In the genomic region with DNA sequence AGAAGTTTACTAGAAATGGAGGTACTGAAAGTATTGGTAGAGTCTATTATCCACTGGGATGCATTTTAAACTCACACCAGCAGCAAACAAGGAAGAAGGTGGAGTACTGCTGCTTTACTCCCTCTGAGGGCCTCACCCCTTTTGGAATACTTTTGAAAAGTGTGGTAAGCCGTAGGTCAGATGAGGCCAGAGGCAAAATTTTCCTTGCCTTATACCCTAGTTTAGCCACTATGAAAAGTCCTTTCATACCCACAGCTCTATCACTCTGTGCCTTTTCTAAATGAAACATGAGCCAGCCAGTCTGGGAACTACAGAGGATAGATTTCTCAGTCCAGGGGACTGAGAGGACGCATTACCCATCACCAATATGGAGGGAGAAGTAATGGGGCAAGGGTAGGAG, we compare ENCODE assay signal across 24 cellular contexts.
"Had no signal": no experiment of that assay in that cellular context is flagged by ENCODE, and none has a peak within 500 bp of the region (broad histone marks: within the 10 kb centered on the region; RNA-seq: fewer than 3 reads in every experiment).

No MANE protein-coding gene starts in this region.

- ATAC-seq: activated CD4-positive, CD25-positive, alpha-beta regulatory T cell treated with anti-CD3 and anti-CD28 coated beads, Interleukin-2, amount 50 U/mL, for 24 hours; activated CD8-positive, alpha-beta memory T cell treated with anti-CD3 and anti-CD28 coated beads, Interleukin-2, amount 10 ng/mL, durations not matched to agents 7 days and 5 days; activated naive CD4-positive, alpha-beta T cell treated with anti-CD3 and anti-CD28 coated beads, Interleukin-2, amount 50 U/mL, for 72 hours; activated naive CD8-positive, alpha-beta T cell treated with anti-CD3 and anti-CD28 coated beads, Interleukin-2, amount 50 U/mL, for 24 hours; K562 had no signal

- H3K4me1 ChIP-seq: SJSA1 had no signal

- H3K4me3 Mint-ChIP-seq: activated CD8-positive, alpha-beta memory T cell treated with anti-CD3 and anti-CD28 coated beads, Interleukin-2, amount 10 ng/mL, durations not matched to agents 7 days and 5 days; activated naive CD8-positive, alpha-beta T cell treated with anti-CD3 and anti-CD28 coated beads, Interleukin-2, amount 50 U/mL, for 24 hours; activated T-cell treated with anti-CD3 and anti-CD28 coated beads, Interleukin-2, amount 50 U/mL, for 24 hours; activated T-helper 1 cell treated with anti-CD3 and anti-CD28 coated beads, Interleukin-12 subunit alpha, Interleukin-12 subunit beta, Interleukin-2, Interleukin-4 antibody, amounts not matched to agents 30 ng/mL and 10 ng/mL and 1 ng/mL, durations not matched to agents 14 hours and 24 hours and 36 hours; brain; T-helper 1 cell treated with Interleukin-12 subunit alpha and Interleukin-12 subunit beta and Interleukin-4 antibody, amounts not matched to agents 30 μg/mL and 1 μg/mL, for 36 hours had no signal

- H3K27ac ChIP-seq: SJSA1 had no signal

- H3K27ac Mint-ChIP-seq: activated CD8-positive, alpha-beta memory T cell treated with anti-CD3 and anti-CD28 coated beads, Interleukin-2, amount 10 ng/mL, durations not matched to agents 7 days and 5 days; activated naive CD4-positive, alpha-beta T cell treated with anti-CD3 and anti-CD28 coated beads, Interleukin-2, amount 50 U/mL, for 72 hours; activated naive CD8-positive, alpha-beta T cell treated with anti-CD3 and anti-CD28 coated beads, Interleukin-2, amount 50 U/mL, for 24 hours; activated T-cell treated with anti-CD3 and anti-CD28 coated beads, Interleukin-2, amount 50 U/mL, for 24 hours; activated T-helper 1 cell treated with anti-CD3 and anti-CD28 coated beads, Interleukin-12 subunit alpha, Interleukin-12 subunit beta, Interleukin-2, Interleukin-4 antibody, amounts not matched to agents 30 ng/mL and 10 ng/mL and 1 ng/mL, durations not matched to agents 14 hours and 24 hours and 36 hours; brain; T-helper 1 cell treated with Interleukin-12 subunit alpha and Interleukin-12 subunit beta and Interleukin-4 antibody, amounts not matched to agents 30 μg/mL and 1 μg/mL, for 36 hours had no signal

- H3K4me1 Mint-ChIP-seq: activated naive CD8-positive, alpha-beta T cell treated with anti-CD3 and anti-CD28 coated beads, Interleukin-2, amount 50 U/mL, for 24 hours; brain had no signal

- H3K9me3 ChIP-seq: SJSA1 had no signal

- H3K4me3 ChIP-seq: K562, SJSA1 had no signal

- DNase-seq: activated CD4-positive, alpha-beta T cell treated with anti-CD3 and anti-CD28 coated beads for 4 hours; activated CD8-positive, alpha-beta memory T cell treated with anti-CD3 and anti-CD28 coated beads, Interleukin-2, amount 10 ng/mL, durations not matched to agents 7 days and 5 days; activated effector memory CD4-positive, alpha-beta T cell treated with Interleukin-2 at 50 U/mL for 16 hours; activated naive CD4-positive, alpha-beta T cell; activated naive CD8-positive, alpha-beta T cell treated with anti-CD3 and anti-CD28 coated beads, Interleukin-2, amount 50 U/mL, for 24 hours; activated T-cell treated with anti-CD3 and anti-CD28 coated beads, Interleukin-2, amount 50 U/mL, for 24 hours; amygdala; Kasumi-1; NCI-H1105 treated with DMSO at 0.1 percent for 48 hours; NCI-H1436 treated with DMSO at 0.1 percent for 48 hours; NCI-H187; NCI-H2081; NCI-H510A treated with DMSO at 0.1 percent for 48 hours; NCI-H69; NK-92 treated with Interleukin-12 subunit alpha and Interleukin-12 subunit beta, amount 100 ng/mL, for 24 hours; OCI-M1; SHP77 had no signal

- H3K27me3 ChIP-seq: SJSA1 had no signal

- H3K9me3 Mint-ChIP-seq: activated naive CD4-positive, alpha-beta T cell treated with anti-CD3 and anti-CD28 coated beads, Interleukin-2, amount 50 U/mL, for 72 hours; activated naive CD8-positive, alpha-beta T cell treated with anti-CD3 and anti-CD28 coated beads, Interleukin-2, amount 50 U/mL, for 24 hours; activated T-cell treated with anti-CD3 and anti-CD28 coated beads, Interleukin-2, amount 50 U/mL, for 24 hours; activated T-helper 1 cell treated with anti-CD3 and anti-CD28 coated beads, Interleukin-12 subunit alpha, Interleukin-12 subunit beta, Interleukin-2, Interleukin-4 antibody, amounts not matched to agents 30 ng/mL and 10 ng/mL and 1 ng/mL, durations not matched to agents 14 hours and 24 hours and 36 hours; T-helper 1 cell treated with Interleukin-12 subunit alpha and Interleukin-12 subunit beta and Interleukin-4 antibody, amounts not matched to agents 30 μg/mL and 1 μg/mL, for 36 hours had no signal

- H3K27me3 Mint-ChIP-seq: activated CD8-positive, alpha-beta memory T cell treated with anti-CD3 and anti-CD28 coated beads, Interleukin-2, amount 10 ng/mL, durations not matched to agents 7 days and 5 days; activated naive CD8-positive, alpha-beta T cell treated with anti-CD3 and anti-CD28 coated beads, Interleukin-2, amount 50 U/mL, for 24 hours; activated T-cell treated with anti-CD3 and anti-CD28 coated beads, Interleukin-2, amount 50 U/mL, for 24 hours had no signal
